8 cellular contexts compared by ENCODE assay signal in the genomic region with DNA sequence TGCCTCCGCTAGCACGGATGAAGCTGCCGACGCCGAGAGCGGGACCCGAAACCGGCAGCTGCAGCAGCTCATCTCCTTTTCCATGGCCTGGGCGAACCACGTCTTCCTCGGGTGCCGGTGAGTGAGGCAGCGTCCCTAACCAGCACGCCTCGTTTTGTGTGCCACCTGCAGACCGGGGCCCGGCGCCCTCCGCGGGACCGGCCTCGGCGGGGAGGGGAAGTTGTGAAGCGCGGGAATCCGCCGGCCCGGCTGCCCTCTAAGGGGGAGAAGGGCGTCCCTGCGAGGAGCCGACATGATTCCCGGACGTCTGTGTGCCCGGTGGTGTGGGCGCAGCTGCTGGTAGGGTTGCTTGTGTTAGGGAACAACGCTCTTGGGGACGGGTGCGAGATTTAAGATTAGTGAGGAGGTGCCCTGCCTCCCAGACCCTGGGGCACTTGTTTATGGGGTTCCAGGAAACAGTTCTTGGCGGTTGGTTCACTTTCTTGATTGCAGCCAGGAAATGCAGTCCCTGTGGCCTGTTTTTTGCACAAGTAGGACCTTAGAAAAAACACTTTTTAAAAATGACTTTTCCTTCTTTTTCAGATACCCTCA. TPM values are rescaled to one million over a fixed set of nuclear protein-coding genes. Genes with fewer than 3 reads are reported as not detected.
DNase-seq lines count a peak whose midpoint lies in the region; ATAC-seq, FAIRE-seq and TF ChIP-seq lines count a peak whose summit lies in the region.

No MANE protein-coding gene starts in this region.

- TF ChIP-seq CTCF in DND-41 (IDR thresholded peaks at IDR 0.05; ENCODE audit: borderline replicate concordance, extremely low read depth, low read length, poor library complexity, severe bottlenecking): no peak
- TF ChIP-seq CTCF in WERI-Rb-1 (IDR thresholded peaks at IDR 0.05; ENCODE audit: low read depth, low read length): no peak
- TF ChIP-seq CTCF in foreskin keratinocyte (conservative IDR thresholded peaks at IDR 0.05): no peak
- no peak for TF ChIP-seq CTCF in omental fat pad (IDR thresholded peaks at IDR 0.05)

- H3K27ac ChIP-seq in DND-41 (ENCODE audit: low read length): peak overlapping the region; percentile 98
- peak overlapping the region; percentile 96 for H3K27ac ChIP-seq in WERI-Rb-1
- H3K27ac ChIP-seq in foreskin keratinocyte: peak overlapping the region; percentile 89

- peaks cover 58% of the 10 kb centered on the region for H3K79me2 ChIP-seq in DND-41 (ENCODE audit: insufficient read depth, low read length)

- peak overlapping the region; percentile 97 for H3K9ac ChIP-seq in DND-41 (ENCODE audit: low read depth, low read length)

- peak overlapping the region; percentile 76 for H3K4me2 ChIP-seq in DND-41 (ENCODE audit: insufficient read depth, low read length)

- no peaks in the 10 kb centered on the region for H3K27me3 ChIP-seq in DND-41 (ENCODE audit: insufficient read depth, low read length, poor library complexity)
- no peaks in the 10 kb centered on the region for H3K27me3 ChIP-seq in WERI-Rb-1 (ENCODE audit: insufficient read depth, low read depth, severe bottlenecking)
- no peaks in the 10 kb centered on the region for H3K27me3 ChIP-seq in foreskin keratinocyte

- no peak for FAIRE-seq in urothelium cell line (lab: Jason Lieb, UNC)

- H3K4me1 ChIP-seq in DND-41 (ENCODE audit: insufficient read depth, low read length) (peaks cover 35% of the 10 kb centered on the region), foreskin keratinocyte (peaks cover 17% of the 10 kb centered on the region)

- H2AFZ ChIP-seq in DND-41 (ENCODE audit: low read depth, low read length): peak overlapping the region; percentile 93

- H3K9me3 ChIP-seq in DND-41 (ENCODE audit: insufficient read depth, low read length, severe bottlenecking) (no peaks in the 10 kb centered on the region), WERI-Rb-1 (ENCODE audit: severe bottlenecking) (no peaks in the 10 kb centered on the region)

- ATAC-seq in DND-41 (ENCODE audit: insufficient read depth, low read depth) (peak; percentile 35), GM19351 (IDR thresholded peaks at IDR 0.05; ENCODE audit: unreplicated experiment) (peak; percentile 20), HG03457 (IDR thresholded peaks at IDR 0.05; ENCODE audit: unreplicated experiment) (peak; percentile 15), foreskin keratinocyte (peak; percentile 13), omental fat pad (ENCODE audit: low FRiP score) (peak; percentile 21)

- peak overlapping the region; percentile 67 to 98 for H3K4me3 ChIP-seq in DND-41 (ENCODE audit: low read depth in 1 of 2, low read length in 2 of 2)
- H3K4me3 ChIP-seq in WERI-Rb-1 (ENCODE audit: low read depth, low read length): peak overlapping the region; percentile 99

- peaks cover 27% of the 10 kb centered on the region for H4K20me1 ChIP-seq in DND-41 (ENCODE audit: insufficient read depth, low read length)

- H3K36me3 ChIP-seq in DND-41 (ENCODE audit: insufficient read depth, low read length) (peaks cover 47% of the 10 kb centered on the region), WERI-Rb-1 (peaks cover 49% of the 10 kb centered on the region)

- peak; percentile 60 for DNase-seq in DND-41
- peak; percentile 61 for DNase-seq in WERI-Rb-1
- DNase-seq in foreskin keratinocyte: no peak
- no peak for DNase-seq in omental fat pad (ENCODE audit: low spot score)
- DNase-seq in T-helper 9 cell: no peak
- no peak for DNase-seq in urothelium cell line (ENCODE audit: low spot score)

RNA-seq across cellular contexts. Expression of a gene that starts 0.6 kb away (rescaled TPM):
- total RNA-seq in foreskin keratinocyte (13.6 and 14.8 TPM in 2 replicates), omental fat pad (10 to 100 TPM; 16.1 to 25.2 (median 20.1) TPM)
- 6.8 and 7.4 TPM in 2 replicates for polyA plus RNA-seq in foreskin keratinocyte

RNA-seq across cellular contexts. Expression of a gene that starts 59.8 kb away (rescaled TPM):
- total RNA-seq in foreskin keratinocyte (18.5 and 23.3 TPM in 2 replicates), omental fat pad (10 to 100 TPM; 11.5 to 28.5 (median 13.9) TPM)
- polyA plus RNA-seq in foreskin keratinocyte: 21.2 and 27.9 TPM in 2 replicates

Comparison
In these comparisons a context has a peak if more than half of its experiments do, and no peak if none do; other contexts are left out.
1. DNase-seq: peak in DND-41 (single experiment) and WERI-Rb-1 (single experiment); none in foreskin keratinocyte (0 of 2), omental fat pad (single experiment), T-helper 9 cell (single experiment) and urothelium cell line (single experiment).
2. Peak in every context shown above with its lines, with median percentiles within 50 percentile points of each other: ATAC-seq and H3K27ac ChIP-seq.